ENCODE assay signal across 35 cellular contexts in genomic region chr7:21640150-21640549, GRCh38.
"Had no signal": no experiment of that assay in that cellular context is flagged by ENCODE, and none has a peak within 500 bp of the region (broad histone marks: within the 10 kb centered on the region; RNA-seq: fewer than 3 reads in every experiment).

No MANE protein-coding gene starts in this region.

- H3K27me3 ChIP-seq: adrenal gland, body of pancreas, cardiac muscle cell, gastroesophageal sphincter, hepatocyte, neutrophil, ovary, uterus had no signal

- H3K9me3 ChIP-seq: adrenal gland, body of pancreas, mucosa of descending colon, neutrophil, ovary, prostate gland, thoracic aorta, uterus had no signal

- H3K4me3 ChIP-seq: adrenal gland, body of pancreas, cardiac muscle cell, coronary artery, dorsolateral prefrontal cortex, gastroesophageal sphincter, hepatocyte, mucosa of descending colon, ovary, prostate gland, skin epidermis, thoracic aorta, uterus had no signal

- ATAC-seq: activated CD4-positive, CD25-positive, alpha-beta regulatory T cell treated with anti-CD3 and anti-CD28 coated beads, Interleukin-2, amount 50 U/mL, for 24 hours; body of pancreas; gastroesophageal sphincter; left cardiac atrium; left ventricle myocardium superior; mucosa of descending colon; sciatic nerve; stimulated activated effector memory CD8-positive, alpha-beta T cell treated with anti-CD3 and anti-CD28 coated beads, Interleukin-12 subunit alpha, Interleukin-12 subunit beta, amount 100 ng/mL, for 72 hours had no signal

- H3K4me1 Mint-ChIP-seq: activated naive CD8-positive, alpha-beta T cell treated with anti-CD3 and anti-CD28 coated beads for 36 hours; nephron; stimulated activated effector memory CD8-positive, alpha-beta T cell treated with anti-CD3 and anti-CD28 coated beads, Interleukin-12 subunit alpha, Interleukin-12 subunit beta, amount 100 ng/mL, for 72 hours had no signal

- H3K36me3 ChIP-seq: adrenal gland, cardiac muscle cell, gastroesophageal sphincter, neutrophil, ovary, prostate gland, thoracic aorta, uterus had no signal

- H3K27ac Mint-ChIP-seq: activated naive CD4-positive, alpha-beta T cell treated with anti-CD3 and anti-CD28 coated beads for 36 hours; activated naive CD8-positive, alpha-beta T cell treated with anti-CD3 and anti-CD28 coated beads for 36 hours; activated T-helper 1 cell treated with anti-CD3 and anti-CD28 coated beads, Interleukin-12 subunit alpha, Interleukin-12 subunit beta, Interleukin-2, Interleukin-4 antibody, amounts not matched to agents 30 ng/mL and 10 ng/mL and 1 ng/mL, durations not matched to agents 14 hours and 24 hours and 36 hours; nephron; stimulated activated effector memory CD8-positive, alpha-beta T cell treated with anti-CD3 and anti-CD28 coated beads, Interleukin-12 subunit alpha, Interleukin-12 subunit beta, amount 100 ng/mL, for 72 hours; stimulated activated naive CD8-positive, alpha-beta T cell treated with anti-CD3 and anti-CD28 coated beads, Interleukin-15, Interleukin-2, amounts not matched to agents 100 ng/mL and 50 ng/mL, for 24 hours; type B pancreatic cell had no signal

- H3K9me3 Mint-ChIP-seq: activated naive CD4-positive, alpha-beta T cell treated with anti-CD3 and anti-CD28 coated beads for 36 hours; activated naive CD8-positive, alpha-beta T cell treated with anti-CD3 and anti-CD28 coated beads for 36 hours; activated T-helper 1 cell treated with anti-CD3 and anti-CD28 coated beads, Interleukin-12 subunit alpha, Interleukin-12 subunit beta, Interleukin-2, Interleukin-4 antibody, amounts not matched to agents 30 ng/mL and 10 ng/mL and 1 ng/mL, durations not matched to agents 14 hours and 24 hours and 36 hours; nephron; stimulated activated effector memory CD8-positive, alpha-beta T cell treated with anti-CD3 and anti-CD28 coated beads, Interleukin-12 subunit alpha, Interleukin-12 subunit beta, amount 100 ng/mL, for 72 hours; stimulated activated naive CD8-positive, alpha-beta T cell treated with anti-CD3 and anti-CD28 coated beads, Interleukin-15, Interleukin-2, amounts not matched to agents 100 ng/mL and 50 ng/mL, for 24 hours had no signal

- H3K4me3 Mint-ChIP-seq: activated naive CD4-positive, alpha-beta T cell treated with anti-CD3 and anti-CD28 coated beads for 36 hours; activated naive CD8-positive, alpha-beta T cell treated with anti-CD3 and anti-CD28 coated beads for 36 hours; activated T-helper 1 cell treated with anti-CD3 and anti-CD28 coated beads, Interleukin-12 subunit alpha, Interleukin-12 subunit beta, Interleukin-2, Interleukin-4 antibody, amounts not matched to agents 30 ng/mL and 10 ng/mL and 1 ng/mL, durations not matched to agents 14 hours and 24 hours and 36 hours; nephron; stimulated activated effector memory CD8-positive, alpha-beta T cell treated with anti-CD3 and anti-CD28 coated beads, Interleukin-12 subunit alpha, Interleukin-12 subunit beta, amount 100 ng/mL, for 72 hours; stimulated activated naive CD8-positive, alpha-beta T cell treated with anti-CD3 and anti-CD28 coated beads, Interleukin-15, Interleukin-2, amounts not matched to agents 100 ng/mL and 50 ng/mL, for 24 hours; type B pancreatic cell had no signal

- H3K4me1 ChIP-seq: adrenal gland, body of pancreas, gastroesophageal sphincter, prostate gland, uterus had no signal

- H3K27me3 Mint-ChIP-seq: type B pancreatic cell had no signal

- H3K27ac ChIP-seq: adrenal gland, body of pancreas, cardiac muscle cell, coronary artery, dorsolateral prefrontal cortex, gastroesophageal sphincter, hepatocyte, neutrophil, ovary, prostate gland, skin epidermis, thoracic aorta, uterus had no signal

- H3K36me3 Mint-ChIP-seq: activated naive CD8-positive, alpha-beta T cell treated with anti-CD3 and anti-CD28 coated beads for 36 hours; stimulated activated effector memory CD8-positive, alpha-beta T cell treated with anti-CD3 and anti-CD28 coated beads, Interleukin-12 subunit alpha, Interleukin-12 subunit beta, amount 100 ng/mL, for 72 hours; type B pancreatic cell had no signal

- DNase-seq: activated CD4-positive, alpha-beta T cell treated with anti-CD3 and anti-CD28 coated beads for 48 hours; activated CD4-positive, alpha-beta T cell treated with anti-CD3 and anti-CD28 coated beads, Interleukin-2, amount 50 U/mL, for 48 hours; activated CD8-positive, alpha-beta memory T cell treated with anti-CD3 and anti-CD28 coated beads for 24 hours; activated CD8-positive, alpha-beta memory T cell treated with anti-CD3 and anti-CD28 coated beads, Interleukin-2, amount 50 U/mL, for 4 hours; activated effector memory CD4-positive, alpha-beta T cell treated with anti-CD3 and anti-CD28 coated beads, Interleukin-2, amount 50 U/mL, for 16 hours; activated naive CD4-positive, alpha-beta T cell treated with anti-CD3 and anti-CD28 coated beads for 36 hours; activated naive CD8-positive, alpha-beta T cell treated with anti-CD3 and anti-CD28 coated beads for 36 hours; activated T-cell treated with anti-CD3 and anti-CD28 coated beads, Interleukin-2, amount 50 U/mL, for 1 hour; adrenal gland; aorta; body of pancreas; dorsolateral prefrontal cortex; effector memory CD4-positive, alpha-beta T cell; left cardiac atrium; left ventricle myocardium superior; mucosa of descending colon; ovary; retina; stimulated activated CD4-positive, alpha-beta T cell treated with anti-CD3 and anti-CD28 coated beads, Interleukin-4, amount 100 ng/mL, for 24 hours; uterus had no signal
